In the genomic region with DNA sequence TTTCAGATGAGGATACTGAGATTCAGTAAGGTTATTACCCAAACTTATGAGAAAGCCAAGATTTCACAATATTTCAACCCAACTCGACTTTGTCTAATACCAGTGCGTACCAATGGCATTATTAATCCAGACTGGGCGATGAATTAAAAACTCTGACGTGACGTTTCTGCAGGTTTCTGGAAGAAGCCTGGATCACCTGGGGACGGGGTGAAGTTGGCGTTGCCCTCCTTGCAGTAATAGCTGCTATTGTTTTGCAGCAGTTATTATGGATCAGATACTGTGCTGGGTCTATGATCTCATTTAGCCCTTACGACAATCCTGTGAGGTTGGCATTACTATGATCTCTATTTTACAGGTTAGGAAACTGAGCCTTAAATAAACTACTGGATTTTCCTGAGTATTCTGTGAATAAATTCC, we compare ENCODE assay signal across 9 cellular contexts. TPM values are rescaled to one million over a fixed set of nuclear protein-coding genes. Genes with fewer than 3 reads are reported as not detected.
DNase-seq lines count a peak whose midpoint lies in the region; ATAC-seq and TF ChIP-seq lines count a peak whose summit lies in the region.
"Had no signal": no experiment of that assay in that cellular context is flagged by ENCODE, and none has a peak within 500 bp of the region (broad histone marks: within the 10 kb centered on the region; RNA-seq: fewer than 3 reads in every experiment).

No MANE protein-coding gene starts in this region.

- intact Hi-C loops in activated CD4-positive, alpha-beta T cell treated with anti-CD3 and anti-CD28 coated beads, Interleukin-2, amount 10 ng/mL, durations not matched to agents 24 days and 14 days (cut with micrococcal nuclease), result loop anchor here (1.0 to 2.0 kb wide), 4 partner anchors 13 to 261 kb away; a partner anchor contains a TSS
- intact Hi-C loops in adrenal gland (cut with DNase I), result no loop called here

- H3K27me3 Mint-ChIP-seq in activated CD4-positive, alpha-beta T cell treated with anti-CD3 and anti-CD28 coated beads, Interleukin-2, amount 10 ng/mL, durations not matched to agents 24 days and 14 days, result peaks cover 19% of the 10 kb centered on the region

- TF ChIP-seq POLR2A in adrenal gland (IDR thresholded peaks at IDR 0.05), result no peak

- TF ChIP-seq CTCF in adrenal gland (IDR thresholded peaks at IDR 0.05), result no peak

- H3K9ac ChIP-seq in subcutaneous abdominal adipose tissue (ENCODE audit: low read length in 5 of 5), result peak overlapping the region; percentile 10 to 98 (median 97)

- DNase-seq in activated CD4-positive, alpha-beta T cell treated with anti-CD3 and anti-CD28 coated beads, Interleukin-2, amount 10 ng/mL, durations not matched to agents 24 days and 14 days, result peak; percentile 64
- no peak for DNase-seq in activated CD4-positive, alpha-beta T cell treated with anti-CD3 and anti-CD28 coated beads for 48 hours
- peak in 3 of 7 donors; percentile 32 to 66 (median 42) for DNase-seq in adrenal gland
- peak; percentile 21 for DNase-seq in iPS-NIHi7 (ENCODE audit: extremely low spot score)
- DNase-seq in SW480 (ENCODE audit: low spot score), result no peak
- DNase-seq in NCI-H1694 treated with DMSO at 0.1 percent for 48 hours (lab: John Stamatoyannopoulos, UW), result no peak

- H3K4me1 Mint-ChIP-seq in activated CD4-positive, alpha-beta T cell treated with anti-CD3 and anti-CD28 coated beads, Interleukin-2, amount 10 ng/mL, durations not matched to agents 24 days and 14 days, result peaks cover 32% of the 10 kb centered on the region

- WGBS in adrenal gland, 4 donors, result 5 to 7% (median 6%) methylated on average over 8 of the region's 8 CpGs

- no peaks in the 10 kb centered on the region for H3K9me3 Mint-ChIP-seq in activated CD4-positive, alpha-beta T cell treated with anti-CD3 and anti-CD28 coated beads, Interleukin-2, amount 10 ng/mL, durations not matched to agents 24 days and 14 days

- peak overlapping the region; percentile 98 for H3K27ac Mint-ChIP-seq in activated CD4-positive, alpha-beta T cell treated with anti-CD3 and anti-CD28 coated beads, Interleukin-2, amount 10 ng/mL, durations not matched to agents 24 days and 14 days

- H3K4me3 Mint-ChIP-seq in activated CD4-positive, alpha-beta T cell treated with anti-CD3 and anti-CD28 coated beads, Interleukin-2, amount 10 ng/mL, durations not matched to agents 24 days and 14 days, result peak overlapping the region; percentile 98

- ATAC-seq in HG03442 (IDR thresholded peaks at IDR 0.05; ENCODE audit: unreplicated experiment), result peak; percentile 6

- H3K4me3 ChIP-seq in adrenal gland (peak overlapping the region in 3 of 4 donors; percentile 57 to 100 (median 95)), subcutaneous abdominal adipose tissue (ENCODE audit: low read depth in 1 of 5, low read length in 5 of 5) (peak overlapping the region; percentile 89 to 96 (median 92))

- H3K36me3 Mint-ChIP-seq in activated CD4-positive, alpha-beta T cell treated with anti-CD3 and anti-CD28 coated beads, Interleukin-2, amount 10 ng/mL, durations not matched to agents 24 days and 14 days (ENCODE audit: low read depth), result peaks cover 25% of the 10 kb centered on the region

- H3K36me3 ChIP-seq in adrenal gland (replicated peaks in 1 of 2), result peaks cover 0 to 12% of the 10 kb centered on the region in 2 donors
- H3K36me3 ChIP-seq in subcutaneous abdominal adipose tissue (ENCODE audit: control insufficient read depth in 5 of 5, insufficient read depth in 5 of 5, low read length in 5 of 5), result peaks cover 3 to 10% (median 6%) of the 10 kb centered on the region in 5 donors

- H3K4me1 ChIP-seq in adrenal gland (replicated peaks in 1 of 2) (peaks cover 24 to 31% of the 10 kb centered on the region in 2 donors), subcutaneous abdominal adipose tissue (ENCODE audit: control insufficient read depth in 5 of 5, insufficient read depth in 5 of 5, low read length in 5 of 5) (peaks cover 6 to 30% (median 26%) of the 10 kb centered on the region in 5 donors)

- H3K27ac ChIP-seq in adrenal gland (peak overlapping the region; percentile 90 to 98 (median 95)), subcutaneous abdominal adipose tissue (ENCODE audit: low read depth, low read length) (peak overlapping the region; percentile 81)

- H3K27me3 ChIP-seq in adrenal gland (no peaks in the 10 kb centered on the region), subcutaneous abdominal adipose tissue (ENCODE audit: control insufficient read depth in 5 of 5, insufficient read depth in 4 of 5, low read length in 5 of 5) (no peaks in the 10 kb centered on the region)

- H3K9me3 ChIP-seq in adrenal gland (replicated peaks in 1 of 3) (no peaks in the 10 kb centered on the region), subcutaneous abdominal adipose tissue (ENCODE audit: control insufficient read depth in 5 of 5, low read length in 5 of 5) (no peaks in the 10 kb centered on the region)

RNA-seq across cellular contexts. Expression of a gene that starts 0.6 kb away (rescaled TPM):
- total RNA-seq in activated CD4-positive, alpha-beta T cell treated with anti-CD3 and anti-CD28 coated beads, Interleukin-2, amount 10 ng/mL, durations not matched to agents 24 days and 14 days, result 25.5 and 26.5 TPM in 2 replicates
- total RNA-seq in adrenal gland, result 10 to 100 TPM; 13.8 to 26.2 (median 20.8) TPM
- 10 to 100 TPM in 1 of 3 donors, 1 to 10 TPM in 2; 5.6 to 33.6 (median 5.9) TPM for polyA plus RNA-seq in adrenal gland

RNA-seq across cellular contexts. Expression of a gene that starts 44.5 kb away (rescaled TPM):
- total RNA-seq in activated CD4-positive, alpha-beta T cell treated with anti-CD3 and anti-CD28 coated beads, Interleukin-2, amount 10 ng/mL, durations not matched to agents 24 days and 14 days, result not detected in 2 replicates
- total RNA-seq in adrenal gland, result not detected
- under 1 TPM in 1 of 3 donors, not detected in 2; 0.15 TPM for polyA plus RNA-seq in adrenal gland
- total RNA-seq: glomerular endothelial cell had no signal

Comparison
In these comparisons a context has a peak if more than half of its experiments do, and no peak if none do; other contexts are left out.
1. DNase-seq: peak in activated CD4-positive, alpha-beta T cell treated with anti-CD3 and anti-CD28 coated beads, Interleukin-2, amount 10 ng/mL, durations not matched to agents 24 days and 14 days (single experiment) and iPS-NIHi7 (single experiment); none in activated CD4-positive, alpha-beta T cell treated with anti-CD3 and anti-CD28 coated beads for 48 hours (single experiment), SW480 (single experiment) and NCI-H1694 treated with DMSO at 0.1 percent for 48 hours (single experiment).